8 cellular contexts compared by ENCODE assay signal in the genomic region with DNA sequence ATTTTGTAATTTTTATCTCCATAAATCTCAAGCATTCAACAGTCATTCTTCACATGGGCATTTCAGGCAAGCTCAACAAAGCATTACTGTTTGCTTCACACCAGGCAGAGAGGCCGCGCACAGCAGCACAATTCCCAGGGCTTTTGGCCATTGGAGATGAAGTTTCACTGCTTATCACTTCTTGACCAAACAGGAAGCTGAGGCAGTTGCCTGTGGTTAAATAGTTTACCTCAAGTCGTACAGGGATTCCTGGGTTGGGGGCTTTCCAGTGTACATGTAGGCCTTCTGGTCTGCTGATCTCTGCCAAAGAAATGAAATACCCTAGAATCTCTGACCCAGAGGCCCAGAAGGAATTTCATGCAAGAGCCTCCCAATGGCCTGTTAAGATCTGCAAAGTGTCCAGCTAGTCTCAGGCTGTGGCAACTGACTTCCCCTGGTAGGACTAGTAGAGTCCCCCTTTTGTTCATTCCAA. TPM values are rescaled to one million over a fixed set of nuclear protein-coding genes. Genes with fewer than 3 reads are reported as not detected.
DNase-seq lines count a peak whose midpoint lies in the region; ATAC-seq and TF ChIP-seq lines count a peak whose summit lies in the region.

No MANE protein-coding gene starts in this region.

- H3K36me3 Mint-ChIP-seq in activated B cell treated with CpG ODN at 0.5 μM for 24 hours (ENCODE audit: low read depth), result no peaks in the 10 kb centered on the region

- DNase-seq in CMK (ENCODE audit: low read depth), result peak; percentile 43
- no peak for DNase-seq in activated B cell treated with CpG ODN at 0.5 μM for 24 hours
- DNase-seq in kidney tubule cell (ENCODE audit: low spot score), result peak; percentile 42
- DNase-seq in stimulated activated naive CD4-positive, alpha-beta T cell (lab: John Stamatoyannopoulos, UW), result no peak
- no peak for DNase-seq in NCI-H187 (lab: John Stamatoyannopoulos, UW)

- no peak overlapping the region for H3K4me3 Mint-ChIP-seq in activated B cell treated with CpG ODN at 0.5 μM for 24 hours

- H3K27me3 Mint-ChIP-seq in activated B cell treated with CpG ODN at 0.5 μM for 24 hours, result no peaks in the 10 kb centered on the region

- peaks cover 14% of the 10 kb centered on the region for H3K4me1 Mint-ChIP-seq in activated B cell treated with CpG ODN at 0.5 μM for 24 hours

- TF ChIP-seq CTCF in activated B cell treated with CpG ODN at 0.5 μM for 24 hours (IDR thresholded peaks at IDR 0.05), result no peak

- intact Hi-C loops in activated B cell treated with CpG ODN at 0.5 μM for 24 hours (cut with micrococcal nuclease), result no loop called here

- ATAC-seq in HG02884 (IDR thresholded peaks at IDR 0.05; ENCODE audit: unreplicated experiment) (peak; percentile 76), activated B cell treated with CpG ODN at 0.5 μM for 24 hours (ENCODE audit: low read depth) (peak; percentile 31), HG03135 (IDR thresholded peaks at IDR 0.05; ENCODE audit: unreplicated experiment) (no peak), HG02571 (IDR thresholded peaks at IDR 0.05; ENCODE audit: unreplicated experiment) (no peak)

- POLR2A ChIA-PET in activated B cell treated with CpG ODN at 0.5 μM for 24 hours (lab: Charles Lee), result interaction anchor here (1.3 kb wide), 1 partner anchor 10 kb away, joined by 4 read pairs; no protein-coding TSS in a partner anchor

- CTCF ChIA-PET in activated B cell treated with CpG ODN at 0.5 μM for 24 hours (lab: Charles Lee), result interaction anchor here (0.6 to 3.1 kb wide), 4 partner anchors 9 to 413 kb away, joined by 3 to 12 read pairs (median 4); no protein-coding TSS in a partner anchor

- no peak overlapping the region for H3K27ac Mint-ChIP-seq in activated B cell treated with CpG ODN at 0.5 μM for 24 hours

- H3K9me3 Mint-ChIP-seq in activated B cell treated with CpG ODN at 0.5 μM for 24 hours, result no peaks in the 10 kb centered on the region

RNA-seq across cellular contexts. Expression of gene PRDX3, which starts 11.2 kb away (rescaled TPM):
- total RNA-seq in activated B cell treated with CpG ODN at 0.5 μM for 24 hours, result 62.8 and 63.7 TPM in 2 replicates

RNA-seq across cellular contexts. Expression of gene GRK5, which starts 17.5 kb away (rescaled TPM):
- 19.9 and 21.3 TPM in 2 replicates for total RNA-seq in activated B cell treated with CpG ODN at 0.5 μM for 24 hours

RNA-seq across cellular contexts. Expression of gene SFXN4, which starts 24.3 kb away (rescaled TPM):
- 18.4 and 21.7 TPM in 2 replicates for total RNA-seq in activated B cell treated with CpG ODN at 0.5 μM for 24 hours

Comparison
In these comparisons a context has a peak if more than half of its experiments do, and no peak if none do; other contexts are left out.
1. DNase-seq: peak in CMK (single experiment) and kidney tubule cell (single experiment); none in activated B cell treated with CpG ODN at 0.5 μM for 24 hours (single experiment), stimulated activated naive CD4-positive, alpha-beta T cell (0 of 6) and NCI-H187 (0 of 2).
2. ATAC-seq: peak in HG02884 (single experiment) and activated B cell treated with CpG ODN at 0.5 μM for 24 hours (single experiment); none in HG03135 (single experiment) and HG02571 (single experiment).